Comparison of ENCODE assay signal across 1 cellular context in genomic region chr3:12993623-12994356, GRCh38.
TF ChIP-seq lines count a peak whose summit lies in the region.

No MANE protein-coding gene starts in this region.

TF ChIP-seq in HEK293, 187 proteins besides CTCF, POLR2A, EP300 and RAD21 (continued from another document):
- TF ChIP-seq PRDM2 (tag by site-specific recombination; IDR thresholded peaks at IDR 0.05; ENCODE audit: borderline replicate concordance) (no peak), ZNF292 (tag by site-specific recombination; IDR thresholded peaks at IDR 0.05; ENCODE audit: borderline replicate concordance, low read depth) (no peak), ZNF221 (tag by site-specific recombination; IDR thresholded peaks at IDR 0.05; ENCODE audit: borderline replicate concordance) (no peak), ZNF610 (tag by site-specific recombination; IDR thresholded peaks at IDR 0.05; ENCODE audit: borderline replicate concordance) (no peak)
